24 cellular contexts compared by ENCODE assay signal in genomic region chr3:127097516-127097915, GRCh38.
"Had no signal": no experiment of that assay in that cellular context is flagged by ENCODE, and none has a peak within 500 bp of the region (broad histone marks: within the 10 kb centered on the region; RNA-seq: fewer than 3 reads in every experiment).

No MANE protein-coding gene starts in this region.

- FAIRE-seq: endometrium, frontal cortex, keratinocyte had no signal

- H3K4me3 ChIP-seq: dorsolateral prefrontal cortex, heart right ventricle, left lung, lower lobe of right lung, psoas muscle, right lobe of liver, spleen, thoracic aorta, transverse colon had no signal

- H3K27me3 ChIP-seq: left lung, right lobe of liver, transverse colon had no signal

- ATAC-seq: esophagus mucosa; heart right ventricle; left lung; lower lobe of right lung; psoas muscle; right lobe of liver; stimulated activated naive B cell treated with anti-CD40 and anti-IgM and Interleukin-4, amounts not matched to agents 10 μg/mL and 1 μg/mL and 100 μg/mL, for 72 hours; stimulated activated naive CD8-positive, alpha-beta T cell treated with anti-CD3 and anti-CD28 coated beads, Interleukin-15, amount 100 ng/mL, for 72 hours had no signal

- H3K9me3 ChIP-seq: left lung, lower lobe of right lung, psoas muscle, right lobe of liver, thoracic aorta, transverse colon had no signal

- H3K4me1 ChIP-seq: heart right ventricle, left lung, lower lobe of right lung, psoas muscle, right lobe of liver, spleen, transverse colon had no signal

- H3K9ac ChIP-seq: parathyroid adenoma had no signal

- H3K27ac ChIP-seq: dorsolateral prefrontal cortex, heart right ventricle, left lung, lower lobe of right lung, parathyroid adenoma, psoas muscle, right lobe of liver, spleen, thoracic aorta, transverse colon had no signal

- DNase-seq: cortex of kidney; effector memory CD4-positive, alpha-beta T cell; heart right ventricle; hypothalamus; left lung; lower lobe of right lung; occipital lobe; psoas muscle; right lobe of liver; stimulated activated CD4-positive, alpha-beta T cell treated with anti-CD3 and anti-CD28 coated beads, Interleukin-15, amount 100 ng/mL, for 24 hours; stimulated activated CD4-positive, alpha-beta T cell treated with anti-CD3 and anti-CD28 coated beads, Interleukin-1b, Interleukin-23, amount 100 ng/mL, for 48 hours; stimulated activated CD4-positive, alpha-beta T cell treated with anti-CD3 and anti-CD28 coated beads, Interleukin-4, amount 100 ng/mL, for 24 hours; stimulated activated naive B cell treated with anti-CD40 and anti-IgM and Interleukin-4, amounts not matched to agents 10 μg/mL and 1 μg/mL and 100 μg/mL, for 72 hours; stimulated activated naive CD8-positive, alpha-beta T cell treated with anti-CD3 and anti-CD28 coated beads, Interleukin-15, amount 100 ng/mL, for 72 hours; substantia nigra; transverse colon had no signal

- H3K79me2 ChIP-seq: parathyroid adenoma had no signal

- H3K36me3 ChIP-seq: heart right ventricle, left lung, lower lobe of right lung, right lobe of liver, spleen, thoracic aorta, transverse colon had no signal
